In the genomic region with DNA sequence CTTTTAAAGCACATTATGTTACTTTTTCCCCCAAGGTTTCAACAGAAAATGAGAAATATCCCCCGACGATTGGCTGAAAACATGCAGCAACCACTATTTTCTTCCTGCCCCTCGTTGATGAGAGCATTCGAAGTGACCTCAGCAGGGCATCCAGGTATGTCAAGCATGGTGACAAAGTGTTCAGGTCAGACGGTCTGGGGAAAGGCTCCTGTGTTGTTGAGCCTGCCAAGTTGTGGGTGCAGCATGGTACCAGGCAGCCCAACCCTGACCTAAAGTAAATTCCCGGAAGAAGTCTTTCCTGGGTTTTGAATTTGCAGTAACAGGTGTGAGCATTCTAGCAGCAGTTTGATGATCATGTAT, we compare ENCODE assay signal across 9 cellular contexts. TPM values are rescaled to one million over a fixed set of nuclear protein-coding genes. Genes with fewer than 3 reads are reported as not detected.
DNase-seq lines count a peak whose midpoint lies in the region; FAIRE-seq and TF ChIP-seq lines count a peak whose summit lies in the region.
"Had no signal": no experiment of that assay in that cellular context is flagged by ENCODE, and none has a peak within 500 bp of the region (broad histone marks: within the 10 kb centered on the region; RNA-seq: fewer than 3 reads in every experiment).

No MANE protein-coding gene starts in this region.

- no peaks in the 10 kb centered on the region for H3K4me1 ChIP-seq in hepatocyte (ENCODE audit: insufficient read depth)
- H3K4me1 ChIP-seq in small intestine (ENCODE audit: control insufficient read depth in 2 of 2, insufficient read depth in 1 of 2, low read depth in 1 of 2, low read length in 1 of 2), result peaks cover 4% of the 10 kb centered on the region in 2 donors

- H2AFZ ChIP-seq in hepatocyte, result peak overlapping the region; percentile 55

- intact Hi-C loops in activated naive CD4-positive, alpha-beta T cell treated with anti-CD3 and anti-CD28 coated beads for 36 hours (cut with micrococcal nuclease), result no loop called here

- H3K27me3 Mint-ChIP-seq in activated naive CD4-positive, alpha-beta T cell treated with anti-CD3 and anti-CD28 coated beads for 36 hours (ENCODE audit: low read depth), result no peaks in the 10 kb centered on the region

- no peaks in the 10 kb centered on the region for H3K9me3 Mint-ChIP-seq in activated naive CD4-positive, alpha-beta T cell treated with anti-CD3 and anti-CD28 coated beads for 36 hours

- WGBS in hepatocyte (ENCODE audit: low lambda C conversion rate, missing lambda C conversion rate), result 21% methylated on average over 6 of the region's 6 CpGs
- WGBS in small intestine, 3 donors, result 1% methylated on average over 6 of the region's 6 CpGs

- H3K4me3 ChIP-seq in hepatocyte, result peak overlapping the region; percentile 39
- H3K4me3 ChIP-seq in small intestine (ENCODE audit: low read depth in 1 of 2, low read length in 2 of 2), result peak overlapping the region; percentile 67 to 84

- H4K20me1 ChIP-seq in hepatocyte (ENCODE audit: insufficient read depth, poor library complexity, severe bottlenecking), result no peaks in the 10 kb centered on the region

- H3K36me3 Mint-ChIP-seq in activated naive CD4-positive, alpha-beta T cell treated with anti-CD3 and anti-CD28 coated beads for 36 hours (ENCODE audit: low read depth), result peaks cover 44% of the 10 kb centered on the region

- peak overlapping the region; percentile 98 for H3K27ac Mint-ChIP-seq in activated naive CD4-positive, alpha-beta T cell treated with anti-CD3 and anti-CD28 coated beads for 36 hours

- FAIRE-seq in small intestine (lab: Jason Lieb, UNC), result no peak
- no peak for FAIRE-seq in H54 (lab: Jason Lieb, UNC)
- FAIRE-seq: endometrium had no signal

- H3K36me3 ChIP-seq in hepatocyte (replicated peaks; ENCODE audit: insufficient read depth, low read depth) (no peaks in the 10 kb centered on the region), small intestine (ENCODE audit: control insufficient read depth in 2 of 2, insufficient read depth in 2 of 2, low read length in 2 of 2) (peaks cover 4 to 5% of the 10 kb centered on the region in 2 donors)

- H3K27ac ChIP-seq in hepatocyte (peak overlapping the region; percentile 90), small intestine (ENCODE audit: low read depth in 1 of 2, low read length in 1 of 2) (peak overlapping the region; percentile 55 to 87)

- no peaks in the 10 kb centered on the region for H3K27me3 ChIP-seq in hepatocyte
- H3K27me3 ChIP-seq in small intestine (ENCODE audit: control insufficient read depth in 2 of 2, insufficient read depth in 2 of 2, low read length in 2 of 2), result no peaks in the 10 kb centered on the region

- no peak for TF ChIP-seq POLR2A in H54 (IDR thresholded peaks at IDR 0.05; ENCODE audit: low read depth, low read length)

- CTCF ChIA-PET in activated naive CD4-positive, alpha-beta T cell treated with anti-CD3 and anti-CD28 coated beads for 36 hours (lab: Charles Lee), result interaction anchor here (0.8 to 3.5 kb wide), 8 partner anchors 9 to 162 kb away, joined by 3 to 25 read pairs (median 4); no protein-coding TSS in a partner anchor

- peak overlapping the region; percentile 89 for H3K4me3 Mint-ChIP-seq in activated naive CD4-positive, alpha-beta T cell treated with anti-CD3 and anti-CD28 coated beads for 36 hours

- H3K9me3 ChIP-seq in hepatocyte (ENCODE audit: low read depth), result no peaks in the 10 kb centered on the region
- H3K9me3 ChIP-seq in small intestine (ENCODE audit: control insufficient read depth, low read depth), result no peaks in the 10 kb centered on the region

- H3K4me1 Mint-ChIP-seq in activated naive CD4-positive, alpha-beta T cell treated with anti-CD3 and anti-CD28 coated beads for 36 hours (ENCODE audit: low read depth), result peaks cover 53% of the 10 kb centered on the region

- peak; percentile 18 for DNase-seq in activated CD4-positive, alpha-beta T cell treated with anti-CD3 and anti-CD28 coated beads for 48 hours
- DNase-seq in activated CD4-positive, alpha-beta T cell treated with anti-CD3 and anti-CD28 coated beads, Interleukin-2, amount 50 U/mL, for 1 hour, result no peak
- DNase-seq in activated naive CD4-positive, alpha-beta T cell treated with anti-CD3 and anti-CD28 coated beads for 36 hours, result peak; percentile 19
- DNase-seq in hepatocyte (ENCODE audit: low spot score), result no peak
- peak; percentile 13 for DNase-seq in small intestine
- DNase-seq in OCI-M2 (lab: John Stamatoyannopoulos, UW; ENCODE audit: unreplicated experiment), result no peak
- no peak for DNase-seq in H54 (ENCODE audit: insufficient read length, low spot score)
- no peak for DNase-seq in stimulated activated CD4-positive, alpha-beta T cell treated with anti-CD3 and anti-CD28 coated beads, Interleukin-4, amount 100 ng/mL, for 24 hours

- peak overlapping the region; percentile 79 for H3K4me2 ChIP-seq in hepatocyte

- TF ChIP-seq CTCF in hepatocyte (IDR thresholded peaks at IDR 0.05; ENCODE audit: poor library complexity), result no peak

- no peaks in the 10 kb centered on the region for H3K9me2 ChIP-seq in hepatocyte (replicated peaks; ENCODE audit: insufficient read depth)

- peaks cover 20% of the 10 kb centered on the region for H3K79me2 ChIP-seq in hepatocyte

RNA-seq across cellular contexts. Expression of gene SEC14L1, which starts 51.7 kb away (rescaled TPM):
- 10 to 100 TPM; 39.6 to 42.5 TPM for total RNA-seq in activated naive CD4-positive, alpha-beta T cell treated with anti-CD3 and anti-CD28 coated beads for 36 hours
- total RNA-seq in hepatocyte, result 35.3 and 52.9 TPM in 2 replicates
- polyA plus RNA-seq in hepatocyte (70.8 and 71.4 TPM in 2 replicates), small intestine (10 to 100 TPM; 14.5 to 27.4 (median 17.8) TPM)

Comparison
In these comparisons a context has a peak if more than half of its experiments do, and no peak if none do; other contexts are left out.
1. DNase-seq: peak in activated CD4-positive, alpha-beta T cell treated with anti-CD3 and anti-CD28 coated beads for 48 hours (single experiment), activated naive CD4-positive, alpha-beta T cell treated with anti-CD3 and anti-CD28 coated beads for 36 hours (single experiment) and small intestine (single experiment); none in activated CD4-positive, alpha-beta T cell treated with anti-CD3 and anti-CD28 coated beads, Interleukin-2, amount 50 U/mL, for 1 hour (single experiment), hepatocyte (single experiment), OCI-M2 (single experiment), H54 (single experiment) and stimulated activated CD4-positive, alpha-beta T cell treated with anti-CD3 and anti-CD28 coated beads, Interleukin-4, amount 100 ng/mL, for 24 hours (single experiment).